8 cellular contexts compared by ENCODE assay signal in genomic region chrX:39261446-39262147, GRCh38.
DNase-seq lines count a peak whose midpoint lies in the region; TF ChIP-seq lines count a peak whose summit lies in the region.

No MANE protein-coding gene starts in this region.

- no peak overlapping the region for H3K4me3 ChIP-seq in choroid plexus epithelial cell (ENCODE audit: low read depth, low read length)

- intact Hi-C loops in posterior vena cava (cut with DNase I), result no loop called here

- DNase-seq in SHP77 (lab: John Stamatoyannopoulos, UW), result peak; percentile 0 to 7
- DNase-seq in SHP77 treated with DMSO at 0.1 percent for 48 hours (lab: John Stamatoyannopoulos, UW), result no peak
- peak; percentile 7 for DNase-seq in HPDE6-E6E7 (ENCODE audit: extremely low spot score)
- DNase-seq in OCI-M1 (lab: John Stamatoyannopoulos, UW), result peak; percentile 54
- DNase-seq in choroid plexus epithelial cell (ENCODE audit: low read depth), result peak; percentile 49
- DNase-seq in myocyte (ENCODE audit: low read depth), result peak; percentile 35
- no peak for DNase-seq in stimulated activated naive CD4-positive, alpha-beta T cell treated with Interleukin-2 at 50 U/mL for 16 hours (lab: John Stamatoyannopoulos, UW)
- DNase-seq in posterior vena cava (ENCODE audit: low spot score), result no peak

- TF ChIP-seq CTCF in choroid plexus epithelial cell (conservative IDR thresholded peaks at IDR 0.05; ENCODE audit: low read depth, low read length), result peak; percentile 65

Comparison
In these comparisons a context has a peak if more than half of its experiments do, and no peak if none do; other contexts are left out.
1. DNase-seq: peak in SHP77 (2 of 2), HPDE6-E6E7 (single experiment), OCI-M1 (single experiment), choroid plexus epithelial cell (single experiment) and myocyte (single experiment); none in SHP77 treated with DMSO at 0.1 percent for 48 hours (single experiment), stimulated activated naive CD4-positive, alpha-beta T cell treated with Interleukin-2 at 50 U/mL for 16 hours (single experiment) and posterior vena cava (single experiment).